In genomic region chr2:25939257-25939668, GRCh38 we compare ENCODE assay signal across 15 cellular contexts. TPM values are rescaled to one million over a fixed set of nuclear protein-coding genes. Genes with fewer than 3 reads are reported as not detected.
DNase-seq lines count a peak whose midpoint lies in the region; ATAC-seq, FAIRE-seq and TF ChIP-seq lines count a peak whose summit lies in the region.
"Had no signal": no experiment of that assay in that cellular context is flagged by ENCODE, and none has a peak within 500 bp of the region (broad histone marks: within the 10 kb centered on the region; RNA-seq: fewer than 3 reads in every experiment).

No MANE protein-coding gene starts in this region.

- no peaks in the 10 kb centered on the region for H3K27me3 ChIP-seq in HepG2 (ENCODE audit: control insufficient read depth in 1 of 2, insufficient read depth in 2 of 2, low read length in 2 of 2)
- H3K27me3 ChIP-seq: ascending aorta had no signal

- CTCF ChIA-PET in HepG2 (lab: Yijun Ruan, JAX; ENCODE audit: low intra/inter-chr PET ratio, low total read pairs): interaction anchor here (1.0 kb wide), 1 partner anchor 87 kb away, joined by 3 read pairs; no protein-coding TSS in a partner anchor

- H3K36me3 Mint-ChIP-seq in stimulated activated effector memory CD8-positive, alpha-beta T cell treated with anti-CD3 and anti-CD28 coated beads, Interleukin-12 subunit alpha, Interleukin-12 subunit beta, amount 100 ng/mL, for 72 hours: peaks cover 5% of the 10 kb centered on the region
- peaks cover 0 to 6% (median 4%) of the 10 kb centered on the region in 3 donors for H3K36me3 Mint-ChIP-seq in naive thymus-derived CD8-positive, alpha-beta T cell
- H3K36me3 Mint-ChIP-seq: natural killer cell treated with Interleukin-12 subunit alpha and Interleukin-12 subunit beta and Interleukin-15 and Interleukin-18, amount 100 ng/mL, for 72 hours had no signal

- peak overlapping the region; percentile 50 for H3K27ac Mint-ChIP-seq in stimulated activated effector memory CD8-positive, alpha-beta T cell treated with anti-CD3 and anti-CD28 coated beads, Interleukin-12 subunit alpha, Interleukin-12 subunit beta, amount 100 ng/mL, for 72 hours
- H3K27ac Mint-ChIP-seq in naive thymus-derived CD8-positive, alpha-beta T cell: peak overlapping the region in 1 of 10 donors; percentile 86

- no TSS peak for BruUV-seq in HepG2 (replicated peaks; lab: Mats Ljungman, UMichigan)

- H3K9me3 ChIP-seq in HepG2 (ENCODE audit: low read length): no peaks in the 10 kb centered on the region
- H3K9me3 ChIP-seq: ascending aorta, lower lobe of right lung had no signal

- POLR2A ChIA-PET in HepG2 (lab: Yijun Ruan, JAX): interaction anchor here (1.0 to 1.4 kb wide), 3 partner anchors 8 to 60 kb away, joined by 3 to 6 read pairs (median 3); no protein-coding TSS in a partner anchor
- POLR2A ChIA-PET in naive thymus-derived CD8-positive, alpha-beta T cell (lab: Charles Lee): no interaction called here

- no peak for TF ChIP-seq RAD21 in HepG2 (CRISPR knock-in tag; IDR thresholded peaks at IDR 0.05)

- TF ChIP-seq CTCF in HepG2 (CRISPR knock-in tag; IDR thresholded peaks at IDR 0.05) (no peak), lower leg skin (IDR thresholded peaks at IDR 0.05) (no peak)

- H3K36me3 ChIP-seq in HepG2 (replicated peaks in 1 of 2; ENCODE audit: control insufficient read depth in 1 of 2, insufficient read depth in 2 of 2, low read length in 2 of 2): no peaks in the 10 kb centered on the region
- H3K36me3 ChIP-seq: lower lobe of right lung had no signal

- no peaks in the 10 kb centered on the region for H4K20me1 ChIP-seq in HepG2 (ENCODE audit: insufficient read depth, low read length)

- no peak overlapping the region; the same call in 1 of the 2 replicates for H3K9ac ChIP-seq in HepG2 (ENCODE audit: insufficient read depth, low read depth, low read length)

- peak overlapping the region; percentile 37 for H3K4me2 ChIP-seq in HepG2 (ENCODE audit: low read depth, low read length)

- in situ Hi-C loops in HepG2 (cut with HindIII; ENCODE audit: extremely low pct_ligation_motif_present, low pct_unique_long_range_greater_than_20kb): no loop called here

- TF ChIP-seq EP300 in HepG2 (IDR thresholded peaks at IDR 0.05; ENCODE audit: low read depth in 2 of 2, low read length in 2 of 2) (no peak), HepG2 (CRISPR knock-in tag; IDR thresholded peaks at IDR 0.05; ENCODE audit: borderline replicate concordance) (no peak)

- no peak for FAIRE-seq in HepG2 (lab: Jason Lieb, UNC)
- FAIRE-seq: GM12892 had no signal

- no peak overlapping the region for H3K4me3 ChIP-seq in HepG2 (replicated peaks in 1 of 3; ENCODE audit: insufficient read depth in 1 of 3, low read depth in 2 of 3, low read length in 3 of 3)
- no peak overlapping the region for H3K4me3 ChIP-seq in lower leg skin (ENCODE audit: low read depth, poor library complexity, severe bottlenecking)
- H3K4me3 ChIP-seq: ascending aorta, lower lobe of right lung had no signal

- peak overlapping the region; percentile 82 for H3K27ac ChIP-seq in cingulate gyrus (ENCODE audit: low read depth, low read length)
- H3K27ac ChIP-seq in HepG2 (ENCODE audit: extremely low read length, insufficient read depth, low read length): no peak overlapping the region
- H3K27ac ChIP-seq: ascending aorta, lower lobe of right lung, VCaP had no signal

- TF ChIP-seq POLR2A in HepG2 (IDR thresholded peaks at IDR 0.05; ENCODE audit: insufficient read depth in 1 of 2, low read depth in 2 of 2, low read length in 2 of 2) (no peak), lower leg skin (IDR thresholded peaks at IDR 0.05) (no peak)

- ATAC-seq in HepG2: peak; percentile 58
- ATAC-seq in stimulated activated effector memory CD8-positive, alpha-beta T cell treated with anti-CD3 and anti-CD28 coated beads, Interleukin-12 subunit alpha, Interleukin-12 subunit beta, amount 100 ng/mL, for 72 hours: no peak
- ATAC-seq in naive thymus-derived CD8-positive, alpha-beta T cell: no peak
- ATAC-seq: lower lobe of right lung; natural killer cell treated with Interleukin-12 subunit alpha and Interleukin-12 subunit beta and Interleukin-15 and Interleukin-18, amount 100 ng/mL, for 72 hours had no signal

- H3K79me2 ChIP-seq in HepG2 (ENCODE audit: insufficient read depth, low read length): no peaks in the 10 kb centered on the region

- WGBS in HepG2 (ENCODE audit: low lambda C conversion rate): 57% methylated on average over 8 of the region's 8 CpGs
- 80 to 89% methylated on average over 8 of the region's 8 CpGs for WGBS in lower leg skin, 2 donors

- no peak overlapping the region for H3K4me3 Mint-ChIP-seq in stimulated activated effector memory CD8-positive, alpha-beta T cell treated with anti-CD3 and anti-CD28 coated beads, Interleukin-12 subunit alpha, Interleukin-12 subunit beta, amount 100 ng/mL, for 72 hours
- H3K4me3 Mint-ChIP-seq in naive thymus-derived CD8-positive, alpha-beta T cell: no peak overlapping the region
- H3K4me3 Mint-ChIP-seq: natural killer cell treated with Interleukin-12 subunit alpha and Interleukin-12 subunit beta and Interleukin-15 and Interleukin-18, amount 100 ng/mL, for 72 hours had no signal

- DNase-seq in HuH-7.5 (ENCODE audit: low spot score) (peak; percentile 18), HepG2 (ENCODE audit: low spot score) (no peak), lower leg skin (ENCODE audit: low spot score in 2 of 2) (no peak), islet precursor cell (no peak)
- no peak for DNase-seq in stimulated activated effector memory CD8-positive, alpha-beta T cell treated with anti-CD3 and anti-CD28 coated beads, Interleukin-12 subunit alpha, Interleukin-12 subunit beta, amount 100 ng/mL, for 72 hours (ENCODE audit: low spot score in 2 of 2)
- no peak for DNase-seq in naive thymus-derived CD8-positive, alpha-beta T cell
- DNase-seq: activated effector memory CD4-positive, alpha-beta T cell treated with Interleukin-2 at 50 U/mL for 16 hours; GF-D8; lower lobe of right lung; retina had no signal

- intact Hi-C loops in HepG2 (cut with micrococcal nuclease; ENCODE audit: unreplicated experiment): no loop called here
- intact Hi-C loops in lower leg skin (cut with DNase I; ENCODE audit: low total_unique reads): no loop called here

- H3K4me1 Mint-ChIP-seq in stimulated activated effector memory CD8-positive, alpha-beta T cell treated with anti-CD3 and anti-CD28 coated beads, Interleukin-12 subunit alpha, Interleukin-12 subunit beta, amount 100 ng/mL, for 72 hours: no peaks in the 10 kb centered on the region
- H3K4me1 Mint-ChIP-seq in naive thymus-derived CD8-positive, alpha-beta T cell: peaks cover 0 to 3% (median 0%) of the 10 kb centered on the region in 4 donors

- H3K4me1 ChIP-seq in HepG2 (ENCODE audit: insufficient read depth, low read length): peaks cover 35% of the 10 kb centered on the region
- H3K4me1 ChIP-seq: ascending aorta, lower lobe of right lung had no signal

- H3K9me3 Mint-ChIP-seq in stimulated activated effector memory CD8-positive, alpha-beta T cell treated with anti-CD3 and anti-CD28 coated beads, Interleukin-12 subunit alpha, Interleukin-12 subunit beta, amount 100 ng/mL, for 72 hours: no peaks in the 10 kb centered on the region
- no peaks in the 10 kb centered on the region for H3K9me3 Mint-ChIP-seq in naive thymus-derived CD8-positive, alpha-beta T cell
- H3K9me3 Mint-ChIP-seq: natural killer cell treated with Interleukin-12 subunit alpha and Interleukin-12 subunit beta and Interleukin-15 and Interleukin-18, amount 100 ng/mL, for 72 hours had no signal

- peak overlapping the region; percentile 55 for H2AFZ ChIP-seq in HepG2 (ENCODE audit: low read length)

- H3K27me3 Mint-ChIP-seq in naive thymus-derived CD8-positive, alpha-beta T cell: no peaks in the 10 kb centered on the region
- H3K27me3 Mint-ChIP-seq: natural killer cell treated with Interleukin-12 subunit alpha and Interleukin-12 subunit beta and Interleukin-15 and Interleukin-18, amount 100 ng/mL, for 72 hours had no signal

RNA-seq across cellular contexts. Expression of gene KIF3C, which starts 43.0 kb away (rescaled TPM):
- total RNA-seq in HepG2 (2016; rRNA removed; fragmentation: Illumina TruSeq; extraction: Trizol) (3.4 and 3.6 TPM in 2 replicates), lower leg skin (1 to 10 TPM; 3.6 to 6.7 (median 4.2) TPM)
- 2.6 and 3.1 TPM in 2 replicates for total RNA-seq in HepG2 (2016; cell fraction: cytosol; rRNA removed; fragmentation: Illumina TruSeq; extraction: Trizol; ENCODE audit: low read depth)
- total RNA-seq in HepG2 (2016; cell fraction: insoluble cytoplasmic fraction; rRNA removed; fragmentation: Illumina TruSeq; extraction: Trizol): 3.3 and 4.2 TPM in 2 replicates
- total RNA-seq in HepG2 (2016; cell fraction: membrane; rRNA removed; fragmentation: Illumina TruSeq; extraction: Trizol): 6.0 and 7.0 TPM in 2 replicates
- 3.7 TPM in 2 replicates for total RNA-seq in HepG2 (2016; cell fraction: nucleus; rRNA removed; fragmentation: Illumina TruSeq; extraction: Trizol)
- 4.8 and 4.9 TPM in 2 replicates for polyA plus RNA-seq in HepG2 (2011; rRNA removed)
- polyA plus RNA-seq in HepG2 (2011; cell fraction: cytosol; rRNA removed): 3.8 and 4.0 TPM in 2 replicates
- 3.6 and 4.6 TPM in 2 replicates for polyA plus RNA-seq in HepG2 (2011; cell fraction: nucleus; rRNA removed)
- polyA plus RNA-seq in HepG2 (2012): 7.3 and 11.4 TPM in 2 replicates
- 2.1 and 2.7 TPM in 2 replicates for polyA plus RNA-seq in HepG2 (2016; cell fraction: cytosol; fragmentation: Illumina TruSeq; extraction: Trizol; ENCODE audit: low read depth)
- 3.7 and 4.9 TPM in 2 replicates for polyA plus RNA-seq in HepG2 (2016; cell fraction: insoluble cytoplasmic fraction; fragmentation: Illumina TruSeq; extraction: Trizol; ENCODE audit: low read depth)
- 6.1 and 6.3 TPM in 2 replicates for polyA plus RNA-seq in HepG2 (2016; cell fraction: membrane; fragmentation: Illumina TruSeq; extraction: Trizol; ENCODE audit: low read depth)
- polyA plus RNA-seq in HepG2 (2016; cell fraction: nucleus; fragmentation: Illumina TruSeq; extraction: Trizol; ENCODE audit: insufficient read depth, low read depth): 4.6 and 4.7 TPM in 2 replicates
- 2.6 and 8.0 TPM in 2 replicates for polyA minus RNA-seq in HepG2 (2011; rRNA and poly(A)+ RNA removed; ENCODE audit: low replicate concordance)
- polyA minus RNA-seq in HepG2 (2011; cell fraction: cytosol; rRNA and poly(A)+ RNA removed): 3.7 and 5.7 TPM in 2 replicates
- polyA minus RNA-seq in HepG2 (2011; cell fraction: nucleus; rRNA and poly(A)+ RNA removed): 5.5 and 7.8 TPM in 2 replicates
- total RNA-seq in naive thymus-derived CD8-positive, alpha-beta T cell: 1 to 10 TPM; 4.1 to 4.9 TPM
- 1 to 10 TPM in 2 of 3 donors, under 1 TPM in 1; 0.63 to 1.1 (median 1.1) TPM for polyA plus RNA-seq in naive thymus-derived CD8-positive, alpha-beta T cell
